8 cellular contexts compared by ENCODE assay signal in the genomic region with DNA sequence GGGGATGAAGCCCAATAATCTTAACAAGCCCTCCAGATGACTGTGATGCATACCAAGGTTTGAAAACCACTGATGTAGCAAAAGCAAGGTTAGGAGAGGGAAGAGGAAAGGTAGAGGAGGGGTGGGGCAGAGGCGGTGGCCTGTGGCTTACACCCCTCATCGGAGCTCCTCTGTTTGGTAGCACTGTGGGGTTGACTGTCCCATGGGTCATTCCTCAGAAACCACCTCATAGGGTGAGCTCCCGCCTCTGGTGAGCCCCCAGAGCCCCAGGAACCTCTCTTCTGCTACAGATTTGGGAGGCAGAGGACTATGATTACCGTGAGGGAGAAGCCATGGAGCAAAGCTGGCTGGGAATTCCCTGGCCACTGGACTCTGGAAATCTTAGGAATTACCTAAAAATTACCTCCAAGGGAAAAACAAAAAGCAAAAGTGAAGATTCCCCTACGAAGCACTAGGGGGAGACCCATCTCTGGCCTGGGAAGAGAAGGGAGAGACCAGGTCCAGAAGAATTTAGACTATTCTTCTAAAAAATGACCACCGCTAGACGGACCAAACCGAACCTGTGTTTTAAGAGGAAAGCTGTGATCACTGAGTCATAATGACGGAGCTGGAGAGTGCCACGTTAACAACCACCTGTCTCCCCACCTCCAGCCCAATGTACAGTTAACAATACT. TPM values are rescaled to one million over a fixed set of nuclear protein-coding genes. Genes with fewer than 3 reads are reported as not detected.
DNase-seq lines count a peak whose midpoint lies in the region; ATAC-seq and TF ChIP-seq lines count a peak whose summit lies in the region.

No MANE protein-coding gene starts in this region.

- H3K36me3 ChIP-seq in heart right ventricle (no peaks in the 10 kb centered on the region), WERI-Rb-1 (no peaks in the 10 kb centered on the region), gastroesophageal sphincter (no peaks in the 10 kb centered on the region), upper lobe of left lung (no peaks in the 10 kb centered on the region)

- H3K27ac ChIP-seq in heart right ventricle, result no peak overlapping the region
- no peak overlapping the region for H3K27ac ChIP-seq in WERI-Rb-1
- no peak overlapping the region for H3K27ac ChIP-seq in gastroesophageal sphincter
- no peak overlapping the region for H3K27ac ChIP-seq in upper lobe of left lung

- TF ChIP-seq POLR2A in gastroesophageal sphincter (IDR thresholded peaks at IDR 0.05), result no peak
- TF ChIP-seq POLR2A in upper lobe of left lung (IDR thresholded peaks at IDR 0.05), result no peak

- H3K27me3 ChIP-seq in heart right ventricle (peaks cover 0 to 58% (median 12%) of the 10 kb centered on the region in 7 donors), WERI-Rb-1 (ENCODE audit: insufficient read depth, low read depth, severe bottlenecking) (peaks cover 10% of the 10 kb centered on the region), gastroesophageal sphincter (peaks cover 42% of the 10 kb centered on the region), upper lobe of left lung (peaks cover 0 to 12% (median 4%) of the 10 kb centered on the region in 4 donors)

- intact Hi-C loops in heart right ventricle (cut with DNase I) (no loop called here), Right ventricle myocardium superior (cut with DNase I) (no loop called here)

- H3K4me1 ChIP-seq in heart right ventricle (peaks cover 0 to 70% (median 48%) of the 10 kb centered on the region in 9 donors), gastroesophageal sphincter (peaks cover 0 to 63% (median 9%) of the 10 kb centered on the region in 3 donors), upper lobe of left lung (peaks cover 64 to 71% (median 68%) of the 10 kb centered on the region in 4 donors)

- no peak for DNase-seq in heart right ventricle
- no peak for DNase-seq in Right ventricle myocardium superior
- no peak for DNase-seq in WERI-Rb-1
- DNase-seq in upper lobe of left lung, result no peak
- DNase-seq in islet precursor cell, result no peak

- 83 to 84% methylated on average over 10 of the region's 10 CpGs for WGBS in heart right ventricle, 2 donors
- WGBS in gastroesophageal sphincter (ENCODE audit: low coverage in 1 of 2), 2 donors, result 61 to 69% methylated on average over 7 to 9 of the region's 10 CpGs
- 58 to 75% methylated on average over 10 of the region's 10 CpGs for WGBS in upper lobe of left lung, 2 donors

- H3K9me3 ChIP-seq in heart right ventricle, result no peaks in the 10 kb centered on the region
- H3K9me3 ChIP-seq in WERI-Rb-1 (ENCODE audit: severe bottlenecking), result no peaks in the 10 kb centered on the region
- no peaks in the 10 kb centered on the region for H3K9me3 ChIP-seq in gastroesophageal sphincter
- H3K9me3 ChIP-seq in upper lobe of left lung, result no peaks in the 10 kb centered on the region

- TF ChIP-seq CTCF in heart right ventricle (IDR thresholded peaks at IDR 0.05), result peak in 8 of 9 donors; percentile 11 to 50 (median 40)
- TF ChIP-seq CTCF in WERI-Rb-1 (IDR thresholded peaks at IDR 0.05; ENCODE audit: low read depth, low read length), result peak; percentile 74
- peak in 3 of 4 experiments; percentile 18 to 38 (median 25) for TF ChIP-seq CTCF in gastroesophageal sphincter (IDR thresholded peaks at IDR 0.05)
- TF ChIP-seq CTCF in upper lobe of left lung (IDR thresholded peaks at IDR 0.05), result peak in 5 of 6 experiments; percentile 14 to 31 (median 23)

- no peak for ATAC-seq in heart right ventricle
- no peak for ATAC-seq in Right ventricle myocardium superior (ENCODE audit: poor library complexity)
- ATAC-seq in gastroesophageal sphincter, result no peak
- no peak for ATAC-seq in upper lobe of left lung (ENCODE audit: low FRiP score in 2 of 2)
- ATAC-seq in HG03196 (IDR thresholded peaks at IDR 0.05; ENCODE audit: unreplicated experiment), result no peak
- ATAC-seq in GM18907 (IDR thresholded peaks at IDR 0.05; ENCODE audit: unreplicated experiment), result no peak

- H3K4me3 ChIP-seq in heart right ventricle (no peak overlapping the region), WERI-Rb-1 (ENCODE audit: low read depth, low read length) (no peak overlapping the region), gastroesophageal sphincter (no peak overlapping the region), upper lobe of left lung (no peak overlapping the region)

- TF ChIP-seq EP300 in gastroesophageal sphincter (IDR thresholded peaks at IDR 0.05) (no peak), upper lobe of left lung (IDR thresholded peaks at IDR 0.05) (no peak)

RNA-seq across cellular contexts. Expression of a gene that starts 1.5 kb away (rescaled TPM):
- 10 to 100 TPM in 3 of 10 donors, 1 to 10 TPM in 7; 5.0 to 26.0 (median 7.0) TPM for total RNA-seq in heart right ventricle
- polyA plus RNA-seq in heart right ventricle, result 1 to 10 TPM in 1 of 2 donors, under 1 TPM in 1; 0.90 to 2.4 TPM
- total RNA-seq in Right ventricle myocardium superior, result 3.9 TPM
- 10 to 100 TPM in 2 of 4 donors, 1 to 10 TPM in 2; 6.2 to 23.3 (median 8.5) TPM for total RNA-seq in gastroesophageal sphincter
- total RNA-seq in upper lobe of left lung, result 10 to 100 TPM; 47.2 to 61.1 (median 54.9) TPM

RNA-seq across cellular contexts. Expression of a gene that starts 35.6 kb away (rescaled TPM):
- total RNA-seq in heart right ventricle (1 to 10 TPM in 3 of 10 donors, under 1 TPM in 7; 0.49 to 5.4 (median 0.79) TPM), Right ventricle myocardium superior (0.46 TPM), gastroesophageal sphincter (1 to 10 TPM; 2.2 to 3.9 (median 2.7) TPM), upper lobe of left lung (10 to 100 TPM in 2 of 6 donors, 1 to 10 TPM in 4; 7.4 to 25.1 (median 9.2) TPM)
- polyA plus RNA-seq in heart right ventricle, result under 1 TPM; 0.29 to 0.87 TPM

Comparison
In these comparisons a context has a peak if more than half of its experiments do, and no peak if none do; other contexts are left out.
1. CTCF ChIP-seq: peak in every context shown above with its lines; median percentile 74 in WERI-Rb-1; 40 in heart right ventricle; 25 in gastroesophageal sphincter; 23 in upper lobe of left lung.